ENCODE assay signal across 8 cellular contexts in the genomic region with DNA sequence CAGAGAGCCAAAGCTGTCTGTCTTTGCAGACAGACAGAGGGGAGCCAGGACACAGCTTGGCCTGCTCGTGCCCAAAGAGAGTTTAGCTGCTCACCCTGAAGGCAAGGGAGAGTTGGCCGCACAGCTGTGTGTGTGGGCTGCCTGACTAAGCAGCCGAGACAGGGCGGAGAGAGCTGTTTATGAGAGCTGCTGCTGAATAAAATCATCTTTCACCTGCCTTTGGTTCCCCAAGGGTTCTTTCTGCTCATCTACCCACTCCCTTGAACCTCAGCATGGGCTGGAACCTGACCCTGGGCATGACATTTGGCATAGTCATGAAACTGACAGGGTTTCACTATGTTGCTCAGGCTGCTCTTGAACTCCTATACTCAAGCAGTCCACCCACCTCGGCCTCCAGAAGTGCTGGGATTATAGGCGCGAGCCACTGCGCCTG.
DNase-seq lines count a peak whose midpoint lies in the region; ATAC-seq and TF ChIP-seq lines count a peak whose summit lies in the region.

No MANE protein-coding gene starts in this region.

- no peaks in the 10 kb centered on the region for H3K4me1 ChIP-seq in effector memory CD4-positive, alpha-beta T cell (ENCODE audit: control insufficient read depth, insufficient read depth, low read length, poor library complexity, severe bottlenecking)

- H3K9me3 Mint-ChIP-seq in HFFc6 = no peaks in the 10 kb centered on the region
- no peaks in the 10 kb centered on the region for H3K9me3 Mint-ChIP-seq in activated T-helper 1 cell treated with anti-CD3 and anti-CD28 coated beads, Interleukin-12 subunit alpha, Interleukin-12 subunit beta, Interleukin-2, Interleukin-4 antibody, amounts not matched to agents 30 ng/mL and 10 ng/mL and 1 ng/mL, durations not matched to agents 14 hours and 24 hours and 36 hours

- intact Hi-C loops in activated T-helper 1 cell treated with anti-CD3 and anti-CD28 coated beads, Interleukin-12 subunit alpha, Interleukin-12 subunit beta, Interleukin-2, Interleukin-4 antibody, amounts not matched to agents 30 ng/mL and 10 ng/mL and 1 ng/mL, durations not matched to agents 14 hours and 24 hours and 36 hours (cut with micrococcal nuclease) = no loop called here

- H3K27ac Mint-ChIP-seq in HFFc6 (no peak overlapping the region), T-helper 17 cell (peak overlapping the region; percentile 29)
- H3K27ac Mint-ChIP-seq in activated T-helper 1 cell treated with anti-CD3 and anti-CD28 coated beads, Interleukin-12 subunit alpha, Interleukin-12 subunit beta, Interleukin-2, Interleukin-4 antibody, amounts not matched to agents 30 ng/mL and 10 ng/mL and 1 ng/mL, durations not matched to agents 14 hours and 24 hours and 36 hours = no peak overlapping the region

- no peak overlapping the region for H3K27ac ChIP-seq in effector memory CD4-positive, alpha-beta T cell (ENCODE audit: insufficient read depth, low read length, poor library complexity, severe bottlenecking)

- no peaks in the 10 kb centered on the region for H3K9me3 ChIP-seq in T-helper 17 cell (ENCODE audit: control insufficient read depth, low read length, poor library complexity, severe bottlenecking)
- H3K9me3 ChIP-seq in effector memory CD4-positive, alpha-beta T cell (ENCODE audit: control insufficient read depth, low read length) = no peaks in the 10 kb centered on the region

- DNase-seq in HFFc6 = peak; percentile 39
- DNase-seq in T-helper 17 cell = no peak
- DNase-seq in left lobe of liver (ENCODE audit: low spot score) = no peak
- DNase-seq in T-helper 1 cell = no peak
- no peak for DNase-seq in activated T-helper 1 cell treated with anti-CD3 and anti-CD28 coated beads, Interleukin-12 subunit alpha, Interleukin-12 subunit beta, Interleukin-2, Interleukin-4 antibody, amounts not matched to agents 30 ng/mL and 10 ng/mL and 1 ng/mL, durations not matched to agents 14 hours and 24 hours and 36 hours (ENCODE audit: low spot score)
- no peak for DNase-seq in effector memory CD4-positive, alpha-beta T cell

- H3K4me3 ChIP-seq in effector memory CD4-positive, alpha-beta T cell (ENCODE audit: insufficient read depth, low read depth, low read length, poor library complexity, severe bottlenecking) = no peak overlapping the region

- no peaks in the 10 kb centered on the region for H3K27me3 ChIP-seq in effector memory CD4-positive, alpha-beta T cell (replicated peaks; ENCODE audit: control insufficient read depth, insufficient read depth, low read length, poor library complexity, severe bottlenecking)

- no peaks in the 10 kb centered on the region for H3K36me3 Mint-ChIP-seq in HFFc6 (ENCODE audit: low read depth)
- no peaks in the 10 kb centered on the region for H3K36me3 Mint-ChIP-seq in T-helper 17 cell (ENCODE audit: low read depth)
- H3K36me3 Mint-ChIP-seq in activated T-helper 1 cell treated with anti-CD3 and anti-CD28 coated beads, Interleukin-12 subunit alpha, Interleukin-12 subunit beta, Interleukin-2, Interleukin-4 antibody, amounts not matched to agents 30 ng/mL and 10 ng/mL and 1 ng/mL, durations not matched to agents 14 hours and 24 hours and 36 hours (ENCODE audit: low read depth) = peaks cover 3% of the 10 kb centered on the region

- H3K4me1 Mint-ChIP-seq in HFFc6 (ENCODE audit: low read depth) (peaks cover 13% of the 10 kb centered on the region), T-helper 17 cell (no peaks in the 10 kb centered on the region)
- no peaks in the 10 kb centered on the region for H3K4me1 Mint-ChIP-seq in activated T-helper 1 cell treated with anti-CD3 and anti-CD28 coated beads, Interleukin-12 subunit alpha, Interleukin-12 subunit beta, Interleukin-2, Interleukin-4 antibody, amounts not matched to agents 30 ng/mL and 10 ng/mL and 1 ng/mL, durations not matched to agents 14 hours and 24 hours and 36 hours (ENCODE audit: low read depth)

- ATAC-seq in GM18511 (IDR thresholded peaks at IDR 0.05; ENCODE audit: unreplicated experiment) (peak; percentile 86), T-helper 17 cell (no peak), left lobe of liver (peak; percentile 38), HG02678 (IDR thresholded peaks at IDR 0.05; ENCODE audit: unreplicated experiment) (no peak)

- no peaks in the 10 kb centered on the region for H3K36me3 ChIP-seq in effector memory CD4-positive, alpha-beta T cell (ENCODE audit: control insufficient read depth, insufficient read depth, low read length)

- H3K4me3 Mint-ChIP-seq in HFFc6 = no peak overlapping the region; the same call in none of the 2 replicates
- no peak overlapping the region for H3K4me3 Mint-ChIP-seq in T-helper 17 cell
- no peak overlapping the region for H3K4me3 Mint-ChIP-seq in activated T-helper 1 cell treated with anti-CD3 and anti-CD28 coated beads, Interleukin-12 subunit alpha, Interleukin-12 subunit beta, Interleukin-2, Interleukin-4 antibody, amounts not matched to agents 30 ng/mL and 10 ng/mL and 1 ng/mL, durations not matched to agents 14 hours and 24 hours and 36 hours

- H3K27me3 Mint-ChIP-seq in HFFc6 (ENCODE audit: insufficient read depth) (peaks cover 6% of the 10 kb centered on the region), T-helper 17 cell (peaks cover 6% of the 10 kb centered on the region)
- H3K27me3 Mint-ChIP-seq in activated T-helper 1 cell treated with anti-CD3 and anti-CD28 coated beads, Interleukin-12 subunit alpha, Interleukin-12 subunit beta, Interleukin-2, Interleukin-4 antibody, amounts not matched to agents 30 ng/mL and 10 ng/mL and 1 ng/mL, durations not matched to agents 14 hours and 24 hours and 36 hours (ENCODE audit: insufficient read depth) = peaks cover 19% of the 10 kb centered on the region

- TF ChIP-seq CTCF in HFFc6 (IDR thresholded peaks at IDR 0.05) = no peak

Comparison
In these comparisons a context has a peak if more than half of its experiments do, and no peak if none do; other contexts are left out.
1. ATAC-seq: peak in GM18511 (single experiment) and left lobe of liver (single experiment); none in T-helper 17 cell (single experiment) and HG02678 (single experiment).